ENCODE assay signal across 8 cellular contexts in genomic region chr1:145994391-145995120, GRCh38. TPM values are rescaled to one million over a fixed set of nuclear protein-coding genes. Genes with fewer than 3 reads are reported as not detected.
A peak's percentile ranks its signal among the peaks of the same experiment; 100 is the strongest.
DNase-seq lines count a peak whose midpoint lies in the region; ATAC-seq and TF ChIP-seq lines count a peak whose summit lies in the region.

No MANE protein-coding gene starts in this region.

- H4K20me1 ChIP-seq in smooth muscle cell (ENCODE audit: low read depth) = peaks cover 55% of the 10 kb centered on the region

- peak overlapping the region; percentile 93 for H3K4me2 ChIP-seq in smooth muscle cell

- peaks cover 35% of the 10 kb centered on the region for H3F3A ChIP-seq in smooth muscle cell (ENCODE audit: low read depth)

- H3K27me3 ChIP-seq in smooth muscle cell (ENCODE audit: low read depth) = no peaks in the 10 kb centered on the region

- POLR2A ChIA-PET in activated CD8-positive, alpha-beta T cell treated with anti-CD3 and anti-CD28 coated beads, Interleukin-2, amount 10 ng/mL, durations not matched to agents 7 days and 5 days (lab: Charles Lee) = interaction anchor here (1.0 to 11.5 kb wide), 7 partner anchors 7 to 122 kb away, joined by 3 to 373 read pairs (median 5); no protein-coding TSS in a partner anchor

- TF ChIP-seq CTCF in foreskin fibroblast (IDR thresholded peaks at IDR 0.05; ENCODE audit: low read depth, low read length) (no peak), smooth muscle cell (IDR thresholded peaks at IDR 0.05; ENCODE audit: borderline replicate concordance, insufficient read depth, poor library complexity, severe bottlenecking) (no peak)

- H3K9me3 Mint-ChIP-seq in activated CD8-positive, alpha-beta T cell treated with anti-CD3 and anti-CD28 coated beads, Interleukin-2, amount 10 ng/mL, durations not matched to agents 7 days and 5 days (ENCODE audit: insufficient read depth) = no peaks in the 10 kb centered on the region

- peak overlapping the region; percentile 91 for H3K4me3 ChIP-seq in foreskin fibroblast (ENCODE audit: low read depth in 1 of 2, low read length in 2 of 2)
- peak overlapping the region; percentile 82 for H3K4me3 ChIP-seq in smooth muscle cell

- peak overlapping the region; percentile 59 for H3K27ac ChIP-seq in smooth muscle cell (ENCODE audit: low read depth)

- H3K9me3 ChIP-seq in smooth muscle cell (replicated peaks; ENCODE audit: low read depth) = no peaks in the 10 kb centered on the region

- peak overlapping the region; percentile 87 for H3K4me3 Mint-ChIP-seq in activated CD8-positive, alpha-beta T cell treated with anti-CD3 and anti-CD28 coated beads, Interleukin-2, amount 10 ng/mL, durations not matched to agents 7 days and 5 days

- H3K4me1 Mint-ChIP-seq in activated CD8-positive, alpha-beta T cell treated with anti-CD3 and anti-CD28 coated beads, Interleukin-2, amount 10 ng/mL, durations not matched to agents 7 days and 5 days (ENCODE audit: low read depth) = peaks cover 58% of the 10 kb centered on the region

- peak overlapping the region; percentile 95 for H3K27ac Mint-ChIP-seq in activated CD8-positive, alpha-beta T cell treated with anti-CD3 and anti-CD28 coated beads, Interleukin-2, amount 10 ng/mL, durations not matched to agents 7 days and 5 days

- H3K4me1 ChIP-seq in smooth muscle cell (ENCODE audit: low read depth) = peaks cover 30% of the 10 kb centered on the region

- 65% methylated on average over 10 of the region's 10 CpGs for WGBS in smooth muscle cell (ENCODE audit: low lambda C conversion rate)

- H2AFZ ChIP-seq in smooth muscle cell (ENCODE audit: low read depth) = no peak overlapping the region

- peaks cover 41% of the 10 kb centered on the region for H3K79me2 ChIP-seq in smooth muscle cell (ENCODE audit: low read depth)

- H3K36me3 Mint-ChIP-seq in activated CD8-positive, alpha-beta T cell treated with anti-CD3 and anti-CD28 coated beads, Interleukin-2, amount 10 ng/mL, durations not matched to agents 7 days and 5 days (ENCODE audit: low read depth) = peaks cover 50% of the 10 kb centered on the region

- CTCF ChIA-PET in activated CD8-positive, alpha-beta T cell treated with anti-CD3 and anti-CD28 coated beads, Interleukin-2, amount 10 ng/mL, durations not matched to agents 7 days and 5 days (lab: Charles Lee) = interaction anchor here (1.2 to 12.8 kb wide), 4 partner anchors 14 to 149 kb away, joined by 3 to 235 read pairs (median 26); partner anchors contain the start of gene NUDT17

- DNase-seq in activated T-cell treated with anti-CD3 and anti-CD28 coated beads for 24 hours (ENCODE audit: low read depth) (peak; percentile 43), activated T-cell treated with anti-CD3 and anti-CD28 coated beads for 4 hours (no peak), foreskin fibroblast (no peak), smooth muscle cell (lab: John Stamatoyannopoulos, UW; ENCODE audit: unreplicated experiment) (no peak), cortex of kidney (lab: John Stamatoyannopoulos, UW) (no peak), CD1c-positive myeloid dendritic cell (ENCODE audit: extremely low spot score) (no peak)
- DNase-seq in activated CD8-positive, alpha-beta T cell treated with anti-CD3 and anti-CD28 coated beads, Interleukin-2, amount 10 ng/mL, durations not matched to agents 7 days and 5 days = peak; percentile 66

- peak overlapping the region; percentile 85 for H3K9ac ChIP-seq in smooth muscle cell (ENCODE audit: low read depth)

- no peaks in the 10 kb centered on the region for H3K36me3 ChIP-seq in smooth muscle cell (ENCODE audit: low read depth)

- no peaks in the 10 kb centered on the region for H3K27me3 Mint-ChIP-seq in activated CD8-positive, alpha-beta T cell treated with anti-CD3 and anti-CD28 coated beads, Interleukin-2, amount 10 ng/mL, durations not matched to agents 7 days and 5 days (ENCODE audit: low read depth)

- ATAC-seq in activated CD8-positive, alpha-beta T cell treated with anti-CD3 and anti-CD28 coated beads, Interleukin-2, amount 10 ng/mL, durations not matched to agents 7 days and 5 days = no peak
- ATAC-seq in GM19328 (IDR thresholded peaks at IDR 0.05; ENCODE audit: unreplicated experiment) = no peak

RNA-seq across cellular contexts. Expression of gene TXNIP, which starts 1.8 kb away (rescaled TPM):
- total RNA-seq in activated CD8-positive, alpha-beta T cell treated with anti-CD3 and anti-CD28 coated beads, Interleukin-2, amount 10 ng/mL, durations not matched to agents 7 days and 5 days = 100 to 1,000 TPM; 190 to 195 TPM
- total RNA-seq in smooth muscle cell = 365 and 384 TPM in 2 replicates
- polyA plus RNA-seq in smooth muscle cell = 197 and 206 TPM in 2 replicates

RNA-seq across cellular contexts. Expression of gene HJV, which starts 27.0 kb away (rescaled TPM):
- total RNA-seq in activated CD8-positive, alpha-beta T cell treated with anti-CD3 and anti-CD28 coated beads, Interleukin-2, amount 10 ng/mL, durations not matched to agents 7 days and 5 days = not detected
- total RNA-seq in smooth muscle cell = not detected in 2 replicates
- polyA plus RNA-seq in smooth muscle cell = not detected in 2 replicates

RNA-seq across cellular contexts. Expression of gene POLR3GL, which starts 30.1 kb away (rescaled TPM):
- 10 to 100 TPM; 25.0 to 26.5 TPM for total RNA-seq in activated CD8-positive, alpha-beta T cell treated with anti-CD3 and anti-CD28 coated beads, Interleukin-2, amount 10 ng/mL, durations not matched to agents 7 days and 5 days
- total RNA-seq in smooth muscle cell = 17.7 and 22.2 TPM in 2 replicates
- 26.4 and 33.6 TPM in 2 replicates for polyA plus RNA-seq in smooth muscle cell

RNA-seq across cellular contexts. Expression of gene ANKRD34A, which starts 30.2 kb away (rescaled TPM):
- total RNA-seq in activated CD8-positive, alpha-beta T cell treated with anti-CD3 and anti-CD28 coated beads, Interleukin-2, amount 10 ng/mL, durations not matched to agents 7 days and 5 days = 1 to 10 TPM; 1.8 to 2.4 TPM
- 0.36 and 0.49 TPM in 2 replicates for total RNA-seq in smooth muscle cell
- 1.3 and 2.4 TPM in 2 replicates for polyA plus RNA-seq in smooth muscle cell

RNA-seq across cellular contexts. Expression of gene LIX1L, which starts 36.7 kb away (rescaled TPM):
- total RNA-seq in activated CD8-positive, alpha-beta T cell treated with anti-CD3 and anti-CD28 coated beads, Interleukin-2, amount 10 ng/mL, durations not matched to agents 7 days and 5 days = 10 to 100 TPM; 45.8 to 48.4 TPM
- total RNA-seq in smooth muscle cell = 23.2 and 32.7 TPM in 2 replicates
- polyA plus RNA-seq in smooth muscle cell = 26.2 and 31.1 TPM in 2 replicates

Comparison
In these comparisons a context has a peak if more than half of its experiments do, and no peak if none do; other contexts are left out.
1. DNase-seq: peak in activated T-cell treated with anti-CD3 and anti-CD28 coated beads for 24 hours (single experiment) and activated CD8-positive, alpha-beta T cell treated with anti-CD3 and anti-CD28 coated beads, Interleukin-2, amount 10 ng/mL, durations not matched to agents 7 days and 5 days (single experiment); none in activated T-cell treated with anti-CD3 and anti-CD28 coated beads for 4 hours (single experiment), foreskin fibroblast (0 of 2), smooth muscle cell (single experiment), cortex of kidney (single experiment) and CD1c-positive myeloid dendritic cell (single experiment).